11 cellular contexts compared by ENCODE assay signal in the genomic region with DNA sequence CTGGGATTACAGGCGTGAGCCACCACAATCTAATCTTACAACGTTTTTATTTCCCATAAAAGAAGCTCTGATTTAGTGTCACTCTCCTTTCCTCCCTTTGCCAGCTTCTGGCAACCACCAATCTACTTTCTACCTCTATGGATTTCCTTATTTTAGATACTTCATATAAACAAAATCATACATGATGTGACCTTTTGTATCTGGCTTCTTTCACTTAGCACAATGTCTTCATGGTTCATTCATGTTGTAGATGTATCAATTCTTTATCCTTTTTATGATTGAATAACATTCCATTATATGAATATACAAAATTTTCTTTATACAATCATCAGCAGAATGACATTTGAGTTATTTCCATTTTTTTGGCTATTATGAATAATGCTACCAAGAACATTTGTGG.
"Had no signal": no experiment of that assay in that cellular context is flagged by ENCODE, and none has a peak within 500 bp of the region (broad histone marks: within the 10 kb centered on the region; RNA-seq: fewer than 3 reads in every experiment).

No MANE protein-coding gene starts in this region.

- H3K9me3 Mint-ChIP-seq: GM23338 had no signal

- H3K9ac ChIP-seq: GM23248 had no signal

- H3K27ac Mint-ChIP-seq: GM23338, H9, HFFc6 had no signal

- H3K4me3 ChIP-seq: GM23248, GM23338, HAP-1 had no signal

- H3K9me3 ChIP-seq: HAP-1 had no signal

- H3K36me3 ChIP-seq: HAP-1 had no signal

- H3K4me1 Mint-ChIP-seq: H9 had no signal

- H3K27ac ChIP-seq: GM23248 had no signal

- H3K4me3 Mint-ChIP-seq: GM23338, H9, HFFc6 had no signal

- H3K4me1 ChIP-seq: HAP-1 had no signal

- ATAC-seq: GM23338, HCT116 had no signal

- DNase-seq: GM23248, GOT3, H7, H9, HCEC 1CT, HFFc6 had no signal

- FAIRE-seq: H1, H54 had no signal
